Comparison of ENCODE assay signal across 8 cellular contexts in genomic region chr14:34310724-34311123, GRCh38.
"Had no signal": no experiment of that assay in that cellular context is flagged by ENCODE, and none has a peak within 500 bp of the region (broad histone marks: within the 10 kb centered on the region; RNA-seq: fewer than 3 reads in every experiment).

No MANE protein-coding gene starts in this region.

- H3K36me3 ChIP-seq: HAP-1 had no signal

- FAIRE-seq: HTR-8/SVneo had no signal

- H3K36me3 Mint-ChIP-seq: IgD-negative memory B cell had no signal

- H3K4me1 ChIP-seq: HAP-1 had no signal

- H3K27ac ChIP-seq: GM23248 had no signal

- H3K4me1 Mint-ChIP-seq: IgD-negative memory B cell had no signal

- DNase-seq: GM23248, GOT3, H7, KG1 had no signal

- H3K4me3 ChIP-seq: GM23248, HAP-1 had no signal

- H3K4me3 Mint-ChIP-seq: IgD-negative memory B cell had no signal

- H3K27ac Mint-ChIP-seq: IgD-negative memory B cell had no signal

- H3K9ac ChIP-seq: GM23248 had no signal

- H2AFZ ChIP-seq: GM23248 had no signal

- H3K9me3 ChIP-seq: HAP-1 had no signal

- ATAC-seq: HCT116 had no signal

- H3K9me3 Mint-ChIP-seq: IgD-negative memory B cell had no signal
